Comparison of ENCODE assay signal across 1 cellular context in the genomic region with DNA sequence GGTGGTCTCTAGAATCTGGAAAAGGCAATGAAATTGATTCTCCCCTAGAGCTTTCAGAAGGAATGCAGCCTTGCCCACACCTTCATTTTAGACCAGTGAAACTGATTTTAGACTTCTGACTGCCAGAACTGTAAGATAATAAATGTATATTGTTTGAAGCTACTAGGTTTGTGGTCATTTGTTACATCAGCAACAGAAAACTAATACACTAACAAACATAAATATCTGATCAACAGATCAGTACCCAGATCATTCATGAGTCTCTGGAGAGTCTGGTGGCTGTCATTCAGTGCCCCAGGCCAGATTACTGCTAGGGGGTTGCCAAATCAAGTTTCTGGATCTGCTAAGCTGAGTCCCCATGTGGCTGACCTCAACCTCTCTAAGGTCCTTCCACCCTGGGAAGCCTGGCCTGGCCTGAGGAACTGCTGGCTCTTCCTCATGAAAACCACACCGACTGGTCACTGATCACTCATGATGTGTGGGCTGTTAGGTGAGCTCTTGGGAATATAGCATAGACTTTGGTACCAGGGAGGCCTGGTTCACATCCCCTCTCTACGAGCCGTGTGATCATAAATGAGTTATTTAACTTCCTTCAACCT.
TF ChIP-seq lines count a peak whose summit lies in the region.

No MANE protein-coding gene starts in this region.

TF ChIP-seq in HepG2, 621 proteins besides CTCF, POLR2A, EP300 and RAD21:
- TF ChIP-seq ZNF224 (CRISPR knock-in tag; IDR thresholded peaks at IDR 0.05), result no peak
- TF ChIP-seq ZNF12 (CRISPR knock-in tag; IDR thresholded peaks at IDR 0.05), result peak; percentile 51; the same call in 1 of the 2 replicates
